In genomic region chr9:22997923-22998322, GRCh38 we compare ENCODE assay signal across 2 cellular contexts.
TF ChIP-seq lines count a peak whose summit lies in the region.

No MANE protein-coding gene starts in this region.

TF ChIP-seq in HEK293, 187 proteins besides CTCF, POLR2A, EP300 and RAD21:
- TF ChIP-seq ZSCAN16 (tag by site-specific recombination; IDR thresholded peaks at IDR 0.05) (no peak), ZNF707 (tag by site-specific recombination; IDR thresholded peaks at IDR 0.05) (peak; percentile 88), GLI2 (tag by site-specific recombination; IDR thresholded peaks at IDR 0.05; ENCODE audit: borderline replicate concordance, low read depth) (no peak), KLF1 (tag by site-specific recombination; IDR thresholded peaks at IDR 0.05) (no peak), PRDM1 (tag by site-specific recombination; IDR thresholded peaks at IDR 0.05) (no peak), BCL6B (tag by site-specific recombination; IDR thresholded peaks at IDR 0.05) (no peak)
- TF ChIP-seq, protein P1, sequence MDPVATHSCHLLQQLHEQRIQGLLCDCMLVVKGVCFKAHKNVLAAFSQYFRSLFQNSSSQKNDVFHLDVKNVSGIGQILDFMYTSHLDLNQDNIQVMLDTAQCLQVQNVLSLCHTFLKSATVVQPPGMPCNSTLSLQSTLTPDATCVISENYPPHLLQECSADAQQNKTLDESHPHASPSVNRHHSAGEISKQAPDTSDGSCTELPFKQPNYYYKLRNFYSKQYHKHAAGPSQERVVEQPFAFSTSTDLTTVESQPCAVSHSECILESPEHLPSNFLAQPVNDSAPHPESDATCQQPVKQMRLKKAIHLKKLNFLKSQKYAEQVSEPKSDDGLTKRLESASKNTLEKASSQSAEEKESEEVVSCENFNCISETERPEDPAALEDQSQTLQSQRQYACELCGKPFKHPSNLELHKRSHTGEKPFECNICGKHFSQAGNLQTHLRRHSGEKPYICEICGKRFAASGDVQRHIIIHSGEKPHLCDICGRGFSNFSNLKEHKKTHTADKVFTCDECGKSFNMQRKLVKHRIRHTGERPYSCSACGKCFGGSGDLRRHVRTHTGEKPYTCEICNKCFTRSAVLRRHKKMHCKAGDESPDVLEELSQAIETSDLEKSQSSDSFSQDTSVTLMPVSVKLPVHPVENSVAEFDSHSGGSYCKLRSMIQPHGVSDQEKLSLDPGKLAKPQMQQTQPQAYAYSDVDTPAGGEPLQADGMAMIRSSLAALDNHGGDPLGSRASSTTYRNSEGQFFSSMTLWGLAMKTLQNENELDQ (tag by site-specific recombination; IDR thresholded peaks at IDR 0.05; ENCODE audit: low read depth): no peak

TF ChIP-seq in H1, 55 proteins besides CTCF, POLR2A, EP300 and RAD21:
- TF ChIP-seq CBX5 (IDR thresholded peaks at IDR 0.05; ENCODE audit: low read depth, low read length): 0 out of 2 replicates have a peak, but pooled peaks have one; percentile 66
- no peak for TF ChIP-seq KDM5A (IDR thresholded peaks at IDR 0.05; ENCODE audit: low read length)
- no peak for TF ChIP-seq GABPA (IDR thresholded peaks at IDR 0.05; ENCODE audit: borderline replicate concordance, insufficient read depth, low read length)
- no peak for TF ChIP-seq TCF12 (IDR thresholded peaks at IDR 0.05; ENCODE audit: low read depth, low read length)
TF ChIP-seq in H1: peak in this region for 1.
